Comparison of ENCODE assay signal across 8 cellular contexts in genomic region chr19:48321372-48321621, GRCh38. TPM values are rescaled to one million over a fixed set of nuclear protein-coding genes. Genes with fewer than 3 reads are reported as not detected.
DNase-seq lines count a peak whose midpoint lies in the region; ATAC-seq lines count a peak whose summit lies in the region.

No MANE protein-coding gene starts in this region.

- in situ Hi-C loops in ACHN (cut with HindIII; ENCODE audit: low pct_ligation_motif_present, low pct_unique_long_range_greater_than_20kb, low sequenced_read_pairs): no loop called here

- H3K9me3 Mint-ChIP-seq in activated CD4-positive, alpha-beta memory T cell treated with anti-CD3 and anti-CD28 coated beads for 36 hours: no peaks in the 10 kb centered on the region

- H3K36me3 Mint-ChIP-seq in activated CD4-positive, alpha-beta memory T cell treated with anti-CD3 and anti-CD28 coated beads for 36 hours: peaks cover 10% of the 10 kb centered on the region

- H3K36me3 ChIP-seq in duodenal mucosa (ENCODE audit: control insufficient read depth in 1 of 2, insufficient read depth in 2 of 2, low read length in 2 of 2): no peaks in the 10 kb centered on the region

- DNase-seq in ACHN (peak; percentile 93), NCI-H82 (lab: John Stamatoyannopoulos, UW) (peak; percentile 99), medulla oblongata (ENCODE audit: extremely low spot score) (peak; percentile 86)
- DNase-seq in activated CD4-positive, alpha-beta memory T cell treated with anti-CD3 and anti-CD28 coated beads for 36 hours: peak; percentile 99
- DNase-seq in stimulated activated CD8-positive, alpha-beta memory T cell treated with anti-CD3 and anti-CD28 coated beads, Interleukin-12 subunit alpha, Interleukin-12 subunit beta, amount 100 ng/mL, for 1 hour (ENCODE audit: low read depth): peak; percentile 95

- H3K9ac ChIP-seq in duodenal mucosa (ENCODE audit: low read depth in 1 of 2, low read length in 2 of 2): peak overlapping the region; percentile 97 to 99

- H3K27ac ChIP-seq in duodenal mucosa (ENCODE audit: low read depth, low read length): peak overlapping the region; percentile 99

- no peaks in the 10 kb centered on the region for H3K9me3 ChIP-seq in duodenal mucosa (ENCODE audit: control insufficient read depth in 1 of 2, low read length in 2 of 2)

- peak overlapping the region; percentile 79 to 85 for H3K4me3 ChIP-seq in duodenal mucosa (ENCODE audit: low read depth in 1 of 2, low read length in 2 of 2)

- POLR2A ChIA-PET in activated CD4-positive, alpha-beta memory T cell treated with anti-CD3 and anti-CD28 coated beads for 36 hours (lab: Charles Lee): interaction anchor here (0.6 to 5.8 kb wide), 3 partner anchors 9 to 63 kb away, joined by 3 to 41 read pairs (median 7); no protein-coding TSS in a partner anchor

- no peaks in the 10 kb centered on the region for H3K27me3 Mint-ChIP-seq in activated CD4-positive, alpha-beta memory T cell treated with anti-CD3 and anti-CD28 coated beads for 36 hours

- H3K4me3 Mint-ChIP-seq in activated CD4-positive, alpha-beta memory T cell treated with anti-CD3 and anti-CD28 coated beads for 36 hours: peak overlapping the region; percentile 88

- intact Hi-C loops in activated CD4-positive, alpha-beta memory T cell treated with anti-CD3 and anti-CD28 coated beads for 36 hours (cut with micrococcal nuclease): loop anchor here (1.0 to 10.0 kb wide), 7 partner anchors 12 to 806 kb away; partner anchors contain the start of genes GRWD1, NAPA, PPP1R15A and SYNGR4

- CTCF ChIA-PET in activated CD4-positive, alpha-beta memory T cell treated with anti-CD3 and anti-CD28 coated beads for 36 hours (lab: Charles Lee): interaction anchor here (0.6 to 13.7 kb wide), 9 partner anchors 9 to 263 kb away, joined by 3 to 354 read pairs (median 5); partner anchors contain the start of genes KDELR1, SYNGR4 and TMEM143

- no peaks in the 10 kb centered on the region for H3K27me3 ChIP-seq in duodenal mucosa (ENCODE audit: control insufficient read depth in 1 of 2, insufficient read depth in 2 of 2, low read length in 2 of 2)

- peak overlapping the region; percentile 99 for H3K27ac Mint-ChIP-seq in activated CD4-positive, alpha-beta memory T cell treated with anti-CD3 and anti-CD28 coated beads for 36 hours

- peak; percentile 51 for ATAC-seq in GM19023 (IDR thresholded peaks at IDR 0.05; ENCODE audit: unreplicated experiment)
- peak; percentile 27 for ATAC-seq in HG03558 (IDR thresholded peaks at IDR 0.05; ENCODE audit: extremely low read depth, unreplicated experiment)

- peaks cover 30 to 35% of the 10 kb centered on the region in 2 donors for H3K4me1 ChIP-seq in duodenal mucosa (ENCODE audit: control insufficient read depth in 1 of 2, insufficient read depth in 2 of 2, low read length in 2 of 2)

- peaks cover 46% of the 10 kb centered on the region for H3K4me1 Mint-ChIP-seq in activated CD4-positive, alpha-beta memory T cell treated with anti-CD3 and anti-CD28 coated beads for 36 hours (ENCODE audit: low read depth)

RNA-seq across cellular contexts. Expression of gene EMP3, which starts 4.1 kb away (rescaled TPM):
- 100 to 1,000 TPM; 168 to 179 TPM for total RNA-seq in activated CD4-positive, alpha-beta memory T cell treated with anti-CD3 and anti-CD28 coated beads for 36 hours

RNA-seq across cellular contexts. Expression of gene TMEM143, which starts 42.4 kb away (rescaled TPM):
- 10 to 100 TPM; 17.1 to 17.9 TPM for total RNA-seq in activated CD4-positive, alpha-beta memory T cell treated with anti-CD3 and anti-CD28 coated beads for 36 hours

RNA-seq across cellular contexts. Expression of gene SYNGR4, which starts 42.9 kb away (rescaled TPM):
- total RNA-seq in activated CD4-positive, alpha-beta memory T cell treated with anti-CD3 and anti-CD28 coated beads for 36 hours: under 1 TPM in 1 of 2 experiments, not detected in 1; 0.21 TPM

RNA-seq across cellular contexts. Expression of gene ZNF114, which starts 51.4 kb away (rescaled TPM):
- under 1 TPM; 0.29 to 0.31 TPM for total RNA-seq in activated CD4-positive, alpha-beta memory T cell treated with anti-CD3 and anti-CD28 coated beads for 36 hours

Comparison
In these comparisons a context has a peak if more than half of its experiments do, and no peak if none do; other contexts are left out.
1. Peak in every context shown above with its lines: DNase-seq, ATAC-seq, H3K4me3 ChIP-seq and H3K27ac ChIP-seq.